ENCODE assay signal across 1 cellular context in the genomic region with DNA sequence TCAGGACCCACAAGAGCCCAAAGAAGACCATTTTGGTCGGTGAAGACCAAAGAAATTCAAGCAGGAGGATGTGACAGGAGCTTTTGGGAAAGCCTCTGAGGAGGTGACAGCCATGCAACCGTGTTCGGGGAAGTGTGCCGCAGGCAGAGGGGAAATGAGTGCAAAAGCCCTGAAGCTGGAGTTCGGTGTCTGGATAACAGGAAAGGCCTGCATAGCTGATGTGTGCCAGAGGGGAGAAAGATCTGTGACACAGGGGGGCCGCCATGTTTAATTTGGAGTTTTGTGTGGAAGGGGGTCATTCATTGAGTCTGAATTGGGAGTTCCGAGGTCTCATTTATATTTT.
TF ChIP-seq lines count a peak whose summit lies in the region.

No MANE protein-coding gene starts in this region.

TF ChIP-seq in WTC11, 78 proteins besides CTCF, POLR2A, EP300 and RAD21 (continued from another document):
- no peak for TF ChIP-seq CBFB (CRISPR knock-in tag; IDR thresholded peaks at IDR 0.05; ENCODE audit: low read depth)
- no peak for TF ChIP-seq JUN (CRISPR knock-in tag; IDR thresholded peaks at IDR 0.05)
- TF ChIP-seq ZNF416 (CRISPR knock-in tag; IDR thresholded peaks at IDR 0.05), result no peak
TF ChIP-seq in WTC11: peak in this region for 0.
